ENCODE assay signal across 32 cellular contexts in the genomic region with DNA sequence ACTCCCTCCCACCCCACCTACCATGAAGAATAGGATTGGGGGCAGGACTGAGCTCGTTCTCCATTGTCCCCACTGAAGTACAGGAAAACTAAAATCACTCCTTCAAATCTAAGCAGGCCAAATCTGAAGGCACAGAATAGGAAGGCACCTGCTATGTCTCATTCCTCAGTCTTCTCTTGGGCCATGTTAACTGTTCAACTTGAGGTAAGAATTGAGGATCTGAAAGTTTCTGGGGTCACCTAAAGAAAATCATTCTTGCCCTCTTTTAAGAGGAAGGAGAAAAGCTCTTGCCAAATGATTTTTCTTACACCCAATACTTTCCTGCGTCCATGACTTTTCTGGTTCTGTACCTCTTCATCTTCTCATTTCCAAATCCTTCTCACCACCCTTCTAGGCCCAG. TPM values are rescaled to one million over a fixed set of nuclear protein-coding genes. Genes with fewer than 3 reads are reported as not detected.
"Had no signal": no experiment of that assay in that cellular context is flagged by ENCODE, and none has a peak within 500 bp of the region (broad histone marks: within the 10 kb centered on the region; RNA-seq: fewer than 3 reads in every experiment).

No MANE protein-coding gene starts in this region.

- H3K4me1 ChIP-seq: SJCRH30 had no signal

- H3K9me3 ChIP-seq: MG63, SJCRH30 had no signal

- FAIRE-seq: colon had no signal

- H3K27me3 ChIP-seq: MG63 had no signal

- H3K27ac ChIP-seq: SJCRH30, SK-N-MC had no signal

- H3K36me3 ChIP-seq: MG63, SJCRH30 had no signal

- DNase-seq: activated CD4-positive, alpha-beta memory T cell treated with anti-CD3 and anti-CD28 coated beads for 36 hours; activated CD4-positive, alpha-beta T cell treated with anti-CD3 and anti-CD28 coated beads for 36 hours; activated CD4-positive, alpha-beta T cell treated with anti-CD3 and anti-CD28 coated beads, Interleukin-2, amount 50 U/mL, for 1 hour; activated CD8-positive, alpha-beta memory T cell treated with anti-CD3 and anti-CD28 coated beads, Interleukin-2, amount 50 U/mL, for 4 hours; activated naive CD4-positive, alpha-beta T cell treated with anti-CD3 and anti-CD28 coated beads, Interleukin-2, amount 10 ng/mL, durations not matched to agents 7 days and 5 days; activated naive CD8-positive, alpha-beta T cell treated with anti-CD3 and anti-CD28 coated beads, Interleukin-2, amount 50 U/mL, for 24 hours; activated T-cell treated with anti-CD3 and anti-CD28 coated beads for 4 hours; activated T-cell treated with anti-CD3 and anti-CD28 coated beads, Interleukin-2, amount 50 U/mL, for 4 hours; anterior cingulate cortex; central memory CD4-positive, alpha-beta T cell; Kasumi-1; MG63; NCI-H1048; NCI-H1105 treated with DMSO at 0.1 percent for 48 hours; NCI-H1436; NCI-H1694; NCI-H1930; NCI-H2081 treated with DMSO at 0.1 percent for 48 hours; NCI-H226; NCI-H446 treated with DMSO at 0.1 percent for 48 hours; NCI-H524 treated with DMSO at 0.1 percent for 48 hours; SHP77; SJCRH30; T1000 had no signal

- H3K4me3 ChIP-seq: MG63, SJCRH30, SK-N-MC had no signal

RNA-seq across cellular contexts. Expression of a gene that starts 4.9 kb away (rescaled TPM):
- total RNA-seq: activated CD4-positive, alpha-beta memory T cell treated with anti-CD3 and anti-CD28 coated beads for 36 hours; activated CD4-positive, alpha-beta T cell treated with anti-CD3 and anti-CD28 coated beads for 36 hours; activated T-cell treated with anti-CD3 and anti-CD28 coated beads, Interleukin-2, amount 50 U/mL, for 4 hours; activated T-helper 1 cell treated with anti-CD3 and anti-CD28 coated beads, Interleukin-12 subunit alpha, Interleukin-12 subunit beta, Interleukin-2, Interleukin-4 antibody, amounts not matched to agents 30 ng/mL and 10 ng/mL and 1 ng/mL, durations not matched to agents 14 hours and 24 hours and 36 hours; bronchial epithelial cell; cerebellum; RPMI7951; SJCRH30; T-helper 1 cell treated with Interleukin-12 subunit alpha and Interleukin-12 subunit beta and Interleukin-4 antibody, amounts not matched to agents 30 ng/mL and 1 ng/mL, for 36 hours; T-helper 2 cell treated with Interferon-gamma antibody and Interleukin-4, amounts not matched to agents 100 ng/mL and 5 ng/mL, for 36 hours had no signal
